In the genomic region with DNA sequence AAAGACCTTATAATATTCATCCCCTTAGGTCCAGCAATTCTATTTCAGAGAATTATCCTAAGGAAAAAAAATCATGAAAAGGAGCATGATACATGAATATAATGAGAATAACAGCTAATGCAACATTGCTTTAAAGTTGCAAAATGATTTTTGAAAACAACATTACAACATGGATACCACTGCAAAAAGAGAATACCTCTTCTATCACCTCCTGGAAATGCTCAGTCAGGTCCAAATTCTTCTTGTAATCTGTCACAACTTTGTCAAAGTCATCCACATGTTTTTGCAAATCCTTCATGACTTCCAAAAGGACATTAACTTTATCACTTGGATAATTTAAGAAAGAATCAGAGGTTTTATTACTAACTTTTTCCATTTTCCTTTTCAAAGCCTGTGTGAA, we compare ENCODE assay signal across 24 cellular contexts. TPM values are rescaled to one million over a fixed set of nuclear protein-coding genes. Genes with fewer than 3 reads are reported as not detected.
A peak's percentile ranks its signal among the peaks of the same experiment; 100 is the strongest.
DNase-seq lines count a peak whose midpoint lies in the region; ATAC-seq, FAIRE-seq and TF ChIP-seq lines count a peak whose summit lies in the region.
"Had no signal": no experiment of that assay in that cellular context is flagged by ENCODE, and none has a peak within 500 bp of the region (broad histone marks: within the 10 kb centered on the region; RNA-seq: fewer than 3 reads in every experiment).

No MANE protein-coding gene starts in this region.

- H3K4me2 ChIP-seq in astrocyte (ENCODE audit: low read length), result no peak overlapping the region

- no peaks in the 10 kb centered on the region for H3K36me3 Mint-ChIP-seq in astrocyte (ENCODE audit: low read depth, unreplicated experiment)
- no peaks in the 10 kb centered on the region for H3K36me3 Mint-ChIP-seq in activated T-helper 2 cell treated with anti-CD3 and anti-CD28 coated beads, Interferon-gamma antibody, Interleukin-2, Interleukin-4, amounts not matched to agents 10 μg/mL and 5 μg/mL and 100 μg/mL, durations not matched to agents 14 hours and 24 hours and 36 hours (ENCODE audit: low read depth)
- H3K36me3 Mint-ChIP-seq: CD4-positive, alpha-beta memory T cell had no signal

- DNase-seq in left ventricle myocardium inferior (no peak), left ventricle myocardium superior (no peak), astrocyte (ENCODE audit: low read depth) (no peak), psoas muscle (no peak), thoracic aorta (ENCODE audit: low spot score) (no peak)
- DNase-seq in stimulated activated CD4-positive, alpha-beta T cell treated with anti-CD3 and anti-CD28 coated beads, Interleukin-2, amount 100 ng/mL, for 48 hours, result no peak
- no peak for DNase-seq in activated T-helper 2 cell treated with anti-CD3 and anti-CD28 coated beads, Interferon-gamma antibody, Interleukin-2, Interleukin-4, amounts not matched to agents 10 μg/mL and 5 μg/mL and 100 μg/mL, durations not matched to agents 14 hours and 24 hours and 36 hours (ENCODE audit: low spot score)
- DNase-seq: AML-193; CD4-positive, alpha-beta memory T cell; DMS153; DMS79; GDM1; GOT3; H7 had no signal

- H3K9ac ChIP-seq in astrocyte (ENCODE audit: low read length), result no peak overlapping the region

- H3K27ac Mint-ChIP-seq in astrocyte (ENCODE audit: unreplicated experiment), result peak overlapping the region; percentile 92
- no peak overlapping the region for H3K27ac Mint-ChIP-seq in activated T-helper 2 cell treated with anti-CD3 and anti-CD28 coated beads, Interferon-gamma antibody, Interleukin-2, Interleukin-4, amounts not matched to agents 10 μg/mL and 5 μg/mL and 100 μg/mL, durations not matched to agents 14 hours and 24 hours and 36 hours
- H3K27ac Mint-ChIP-seq: CD4-positive, alpha-beta memory T cell; IgD-negative memory B cell had no signal

- H3K27ac ChIP-seq in left ventricle myocardium inferior (replicated peaks) (peak overlapping the region; percentile 62), astrocyte (ENCODE audit: low read depth, low read length) (no peak overlapping the region), psoas muscle (peak overlapping the region; percentile 68), thoracic aorta (peak overlapping the region; percentile 10 to 44)
- H3K27ac ChIP-seq: C4-2B had no signal

- no peaks in the 10 kb centered on the region for H4K20me1 ChIP-seq in astrocyte (ENCODE audit: insufficient read depth, low read length)

- H3K27me3 ChIP-seq in left ventricle myocardium inferior (ENCODE audit: low read depth) (no peaks in the 10 kb centered on the region), astrocyte (ENCODE audit: insufficient read depth, low read length) (no peaks in the 10 kb centered on the region), psoas muscle (ENCODE audit: insufficient read depth in 3 of 3, low read length in 2 of 3) (no peaks in the 10 kb centered on the region), thoracic aorta (replicated peaks; ENCODE audit: insufficient read depth) (no peaks in the 10 kb centered on the region)

- H3K4me3 ChIP-seq in left ventricle myocardium inferior (no peak overlapping the region), astrocyte (ENCODE audit: insufficient read depth, low read depth, low read length) (no peak overlapping the region), psoas muscle (no peak overlapping the region), thoracic aorta (no peak overlapping the region)

- FAIRE-seq in astrocyte (lab: Jason Lieb, UNC), result no peak
- FAIRE-seq: A204.1, GM12892, GM18507, HepG2 had no signal

- H3K4me1 ChIP-seq in left ventricle myocardium inferior (peaks cover 23% of the 10 kb centered on the region), astrocyte (ENCODE audit: insufficient read depth, low read length) (no peaks in the 10 kb centered on the region), psoas muscle (peaks cover 21% of the 10 kb centered on the region), thoracic aorta (ENCODE audit: control insufficient read depth in 1 of 2, low read depth in 2 of 2) (peaks cover 22 to 24% of the 10 kb centered on the region in 2 donors)

- intact Hi-C loops in left ventricle myocardium inferior (cut with micrococcal nuclease) (no loop called here), left ventricle myocardium superior (cut with micrococcal nuclease) (loop anchor here (10.0 kb wide), 1 partner anchor 50 kb away; a partner anchor contains a TSS), psoas muscle (cut with DNase I) (no loop called here)
- intact Hi-C loops in activated T-helper 2 cell treated with anti-CD3 and anti-CD28 coated beads, Interferon-gamma antibody, Interleukin-2, Interleukin-4, amounts not matched to agents 10 μg/mL and 5 μg/mL and 100 μg/mL, durations not matched to agents 14 hours and 24 hours and 36 hours (cut with micrococcal nuclease), result no loop called here

- no peaks in the 10 kb centered on the region for H3K9me3 ChIP-seq in left ventricle myocardium inferior (replicated peaks)
- H3K9me3 ChIP-seq in astrocyte (ENCODE audit: insufficient read depth, low read depth, low read length), result no peaks in the 10 kb centered on the region
- no peaks in the 10 kb centered on the region for H3K9me3 ChIP-seq in psoas muscle
- no peaks in the 10 kb centered on the region for H3K9me3 ChIP-seq in thoracic aorta

- H3K9me3 Mint-ChIP-seq in astrocyte (ENCODE audit: unreplicated experiment), result peaks cover 4% of the 10 kb centered on the region
- no peaks in the 10 kb centered on the region for H3K9me3 Mint-ChIP-seq in activated T-helper 2 cell treated with anti-CD3 and anti-CD28 coated beads, Interferon-gamma antibody, Interleukin-2, Interleukin-4, amounts not matched to agents 10 μg/mL and 5 μg/mL and 100 μg/mL, durations not matched to agents 14 hours and 24 hours and 36 hours
- H3K9me3 Mint-ChIP-seq: CD4-positive, alpha-beta memory T cell; HFFc6; IgD-negative memory B cell had no signal

- no peak overlapping the region for H3K4me3 Mint-ChIP-seq in astrocyte (ENCODE audit: unreplicated experiment)
- H3K4me3 Mint-ChIP-seq in activated T-helper 2 cell treated with anti-CD3 and anti-CD28 coated beads, Interferon-gamma antibody, Interleukin-2, Interleukin-4, amounts not matched to agents 10 μg/mL and 5 μg/mL and 100 μg/mL, durations not matched to agents 14 hours and 24 hours and 36 hours (ENCODE audit: low read depth), result no peak overlapping the region
- H3K4me3 Mint-ChIP-seq: CD4-positive, alpha-beta memory T cell; HFFc6; IgD-negative memory B cell had no signal

- H3K79me2 ChIP-seq in astrocyte (ENCODE audit: insufficient read depth, low read length), result no peaks in the 10 kb centered on the region

- no peak overlapping the region for H2AFZ ChIP-seq in astrocyte (ENCODE audit: low read depth, low read length)

- no peak for TF ChIP-seq CTCF in left ventricle myocardium inferior (IDR thresholded peaks at IDR 0.05; ENCODE audit: borderline replicate concordance)
- TF ChIP-seq CTCF in astrocyte (IDR thresholded peaks at IDR 0.05; ENCODE audit: insufficient read depth, low read depth, low read length), result no peak
- TF ChIP-seq CTCF in psoas muscle (IDR thresholded peaks at IDR 0.05), result no peak
- TF ChIP-seq CTCF in thoracic aorta (IDR thresholded peaks at IDR 0.05), result no peak

- no peak for ATAC-seq in left ventricle myocardium superior
- ATAC-seq in psoas muscle, result no peak
- no peak for ATAC-seq in thoracic aorta (ENCODE audit: insufficient number of reproducible peaks, low FRiP score, low read depth)
- ATAC-seq in HG03175 (IDR thresholded peaks at IDR 0.05; ENCODE audit: unreplicated experiment), result no peak
- ATAC-seq: HCT116, HepG2 had no signal

- H3K36me3 ChIP-seq in left ventricle myocardium inferior, result peaks cover 5% of the 10 kb centered on the region
- no peaks in the 10 kb centered on the region for H3K36me3 ChIP-seq in astrocyte (ENCODE audit: insufficient read depth, low read length)
- H3K36me3 ChIP-seq in psoas muscle (ENCODE audit: insufficient read depth in 1 of 2, low read depth in 1 of 2), result peaks cover 0 to 7% of the 10 kb centered on the region in 2 donors
- H3K36me3 ChIP-seq in thoracic aorta, result no peaks in the 10 kb centered on the region

- H3K4me1 Mint-ChIP-seq in astrocyte (ENCODE audit: low read depth, unreplicated experiment), result peaks cover 17% of the 10 kb centered on the region
- H3K4me1 Mint-ChIP-seq in activated T-helper 2 cell treated with anti-CD3 and anti-CD28 coated beads, Interferon-gamma antibody, Interleukin-2, Interleukin-4, amounts not matched to agents 10 μg/mL and 5 μg/mL and 100 μg/mL, durations not matched to agents 14 hours and 24 hours and 36 hours (ENCODE audit: low read depth), result no peaks in the 10 kb centered on the region
- H3K4me1 Mint-ChIP-seq: CD4-positive, alpha-beta memory T cell; IgD-negative memory B cell had no signal

- no peaks in the 10 kb centered on the region for H3K27me3 Mint-ChIP-seq in astrocyte (ENCODE audit: low read depth, unreplicated experiment)
- no peaks in the 10 kb centered on the region for H3K27me3 Mint-ChIP-seq in activated T-helper 2 cell treated with anti-CD3 and anti-CD28 coated beads, Interferon-gamma antibody, Interleukin-2, Interleukin-4, amounts not matched to agents 10 μg/mL and 5 μg/mL and 100 μg/mL, durations not matched to agents 14 hours and 24 hours and 36 hours (ENCODE audit: low read depth)
- H3K27me3 Mint-ChIP-seq: CD4-positive, alpha-beta memory T cell; IgD-negative memory B cell had no signal

RNA-seq across cellular contexts. Expression of a gene that starts 47.9 kb away (rescaled TPM):
- total RNA-seq in left ventricle myocardium inferior (2,803 TPM), left ventricle myocardium superior (3,610 TPM), astrocyte (0.50 and 0.53 TPM in 2 replicates), psoas muscle (1,000 to 10,000 TPM; 4,462 to 7,650 (median 6,674) TPM), thoracic aorta (10 to 100 TPM in 1 of 2 donors, 1 to 10 TPM in 1; 7.0 to 16.4 TPM)
- 100 to 1,000 TPM; 137 to 248 (median 173) TPM for polyA plus RNA-seq in psoas muscle
- 3.3 and 3.7 TPM in 2 replicates for total RNA-seq in activated T-helper 2 cell treated with anti-CD3 and anti-CD28 coated beads, Interferon-gamma antibody, Interleukin-2, Interleukin-4, amounts not matched to agents 10 μg/mL and 5 μg/mL and 100 μg/mL, durations not matched to agents 14 hours and 24 hours and 36 hours
- polyA plus RNA-seq: BJ had no signal

Comparison
In these comparisons a context has a peak if more than half of its experiments do, and no peak if none do; other contexts are left out.
1. RNA of a gene that starts 47.9 kb away (total RNA-seq): 4,462 to 7,650 TPM in psoas muscle, 3,610 TPM in left ventricle myocardium superior (single experiment) and 2,803 TPM in left ventricle myocardium inferior (single experiment); 7.0 to 16.4 TPM in thoracic aorta, 3.3 to 3.7 TPM in activated T-helper 2 cell treated with anti-CD3 and anti-CD28 coated beads, Interferon-gamma antibody, Interleukin-2, Interleukin-4, amounts not matched to agents 10 μg/mL and 5 μg/mL and 100 μg/mL, durations not matched to agents 14 hours and 24 hours and 36 hours and 0.50 to 0.53 TPM in astrocyte; every median in the first group is over 100 times any median in the second.